Comparison of ENCODE assay signal across 2 cellular contexts in genomic region chr19:1854542-1855039, GRCh38.
TF ChIP-seq lines count a peak whose summit lies in the region.

No MANE protein-coding gene starts in this region.

TF ChIP-seq in A549, 52 proteins besides CTCF, POLR2A, EP300 and RAD21:
- TF ChIP-seq EHF (CRISPR knock-in tag; IDR thresholded peaks at IDR 0.05) (no peak), SREBF2 (IDR thresholded peaks at IDR 0.05) (no peak)
TF ChIP-seq in A549: peak in this region for 0.

TF ChIP-seq in HEK293T, 16 proteins besides CTCF, POLR2A, EP300 and RAD21:
- TF ChIP-seq CTBP1 (IDR thresholded peaks at IDR 0.05; ENCODE audit: borderline replicate concordance) (no peak), FOXK2 (IDR thresholded peaks at IDR 0.05) (no peak), ELF4 (IDR thresholded peaks at IDR 0.05) (no peak), HDGF (IDR thresholded peaks at IDR 0.05; ENCODE audit: borderline replicate concordance) (no peak), ZNF384 (IDR thresholded peaks at IDR 0.05) (no peak), ARNT (IDR thresholded peaks at IDR 0.05) (no peak), LEF1 (IDR thresholded peaks at IDR 0.05; ENCODE audit: borderline replicate concordance) (no peak), SP1 (IDR thresholded peaks at IDR 0.05) (no peak), FOXM1 (IDR thresholded peaks at IDR 0.05; ENCODE audit: borderline replicate concordance) (no peak), FOXA1 (IDR thresholded peaks at IDR 0.05) (no peak), PKNOX1 (IDR thresholded peaks at IDR 0.05) (no peak), L3MBTL2 (conservative IDR thresholded peaks at IDR 0.05) (no peak), BHLHE40 (IDR thresholded peaks at IDR 0.05; ENCODE audit: borderline replicate concordance) (no peak), NFRKB (IDR thresholded peaks at IDR 0.05) (no peak), SUZ12 (IDR thresholded peaks at IDR 0.05) (no peak), TARDBP (IDR thresholded peaks at IDR 0.05) (no peak)
